18 cellular contexts compared by ENCODE assay signal in genomic region chr4:165324203-165324917, GRCh38. TPM values are rescaled to one million over a fixed set of nuclear protein-coding genes. Genes with fewer than 3 reads are reported as not detected.
A peak's percentile ranks its signal among the peaks of the same experiment; 100 is the strongest.
DNase-seq lines count a peak whose midpoint lies in the region; ATAC-seq and TF ChIP-seq lines count a peak whose summit lies in the region.
"Had no signal": no experiment of that assay in that cellular context is flagged by ENCODE, and none has a peak within 500 bp of the region (broad histone marks: within the 10 kb centered on the region; RNA-seq: fewer than 3 reads in every experiment).

No MANE protein-coding gene starts in this region.

- CTCF ChIA-PET in CD4-positive, alpha-beta T cell (lab: Charles Lee), result interaction anchor here (1.3 kb wide), 1 partner anchor 24 kb away, joined by 3 read pairs; no protein-coding TSS in a partner anchor

- DNase-seq in RWPE2 (ENCODE audit: low spot score), result no peak
- DNase-seq in foreskin keratinocyte, result no peak
- no peak for DNase-seq in CD4-positive, alpha-beta T cell
- DNase-seq in NCI-H774 (lab: John Stamatoyannopoulos, UW), result no peak
- DNase-seq in activated T-cell treated with anti-CD3 and anti-CD28 coated beads, Interleukin-2, amount 50 U/mL, for 4 hours, result no peak
- DNase-seq: AML-193, GDM1, MM.1S, NCI-H1092, NCI-H1436, NCI-H187 treated with DMSO at 0.1 percent for 48 hours, NCI-H2107, OCI-M1 had no signal

- H3F3A ChIP-seq in DOHH2 (ENCODE audit: control insufficient read depth, insufficient read depth), result peaks cover 3% of the 10 kb centered on the region; the same call in 1 of the 2 replicates

- H3K36me3 Mint-ChIP-seq in CD4-positive, alpha-beta T cell (ENCODE audit: low read depth), result peaks cover 11% of the 10 kb centered on the region
- peaks cover 3% of the 10 kb centered on the region for H3K36me3 Mint-ChIP-seq in activated T-cell treated with anti-CD3 and anti-CD28 coated beads, Interleukin-2, amount 50 U/mL, for 4 hours (ENCODE audit: insufficient read depth)

- no peaks in the 10 kb centered on the region for H3K27me3 Mint-ChIP-seq in CD4-positive, alpha-beta T cell
- no peaks in the 10 kb centered on the region for H3K27me3 Mint-ChIP-seq in activated T-cell treated with anti-CD3 and anti-CD28 coated beads, Interleukin-2, amount 50 U/mL, for 4 hours (ENCODE audit: low read depth)

- POLR2A ChIA-PET in CD4-positive, alpha-beta T cell (lab: Charles Lee), result interaction anchor here (1.1 kb wide), 1 partner anchor 20 kb away, joined by 3 read pairs; no protein-coding TSS in a partner anchor

- no peak overlapping the region for H3K9ac ChIP-seq in parathyroid adenoma

- TF ChIP-seq CTCF in DOHH2 (IDR thresholded peaks at IDR 0.05; ENCODE audit: low read depth, low read length, poor library complexity, severe bottlenecking) (peak; percentile 9), RWPE2 (IDR thresholded peaks at IDR 0.05; ENCODE audit: poor library complexity, severe bottlenecking) (no peak), foreskin keratinocyte (conservative IDR thresholded peaks at IDR 0.05) (no peak), parathyroid adenoma (IDR thresholded peaks at IDR 0.05) (no peak)
- no peak for TF ChIP-seq CTCF in CD4-positive, alpha-beta T cell (IDR thresholded peaks at IDR 0.05)

- H3K79me2 ChIP-seq in DOHH2 (ENCODE audit: control insufficient read depth, low read length) (peaks cover 25% of the 10 kb centered on the region), parathyroid adenoma (peaks cover 3% of the 10 kb centered on the region)

- no peaks in the 10 kb centered on the region for H3K4me1 Mint-ChIP-seq in CD4-positive, alpha-beta T cell (ENCODE audit: low read depth)
- H3K4me1 Mint-ChIP-seq in activated T-cell treated with anti-CD3 and anti-CD28 coated beads, Interleukin-2, amount 50 U/mL, for 4 hours (ENCODE audit: low read depth), result peaks cover 18% of the 10 kb centered on the region

- peaks cover 7% of the 10 kb centered on the region for H4K20me1 ChIP-seq in DOHH2 (ENCODE audit: control insufficient read depth, insufficient read depth, low read depth, low read length)

- H3K4me2 ChIP-seq in DOHH2 (ENCODE audit: low read length) (no peak overlapping the region), parathyroid adenoma (ENCODE audit: low read length) (peak overlapping the region; percentile 16)

- H3K4me3 Mint-ChIP-seq in CD4-positive, alpha-beta T cell, result no peak overlapping the region
- no peak overlapping the region for H3K4me3 Mint-ChIP-seq in activated T-cell treated with anti-CD3 and anti-CD28 coated beads, Interleukin-2, amount 50 U/mL, for 4 hours

- no peak overlapping the region for H3K27ac ChIP-seq in DOHH2 (ENCODE audit: low read depth, low read length)
- peak overlapping the region; percentile 95 for H3K27ac ChIP-seq in RWPE2 (ENCODE audit: poor library complexity, severe bottlenecking)
- peak overlapping the region; percentile 100 for H3K27ac ChIP-seq in foreskin keratinocyte
- peak overlapping the region; percentile 97 for H3K27ac ChIP-seq in parathyroid adenoma
- H3K27ac ChIP-seq in CD4-positive, alpha-beta T cell (ENCODE audit: low read depth, low read length), result no peak overlapping the region
- H3K27ac ChIP-seq: C4-2B had no signal

- H3K36me3 ChIP-seq in DOHH2 (ENCODE audit: control insufficient read depth, low read length) (peaks cover 30% of the 10 kb centered on the region), RWPE2 (ENCODE audit: low read depth) (peaks cover 24% of the 10 kb centered on the region), parathyroid adenoma (ENCODE audit: control insufficient read depth, insufficient read depth, low read length) (no peaks in the 10 kb centered on the region)

- H3K9me3 ChIP-seq in DOHH2 (ENCODE audit: control insufficient read depth, insufficient read depth, low read length), result peaks cover 8% of the 10 kb centered on the region; the same call in 1 of the 2 replicates
- H3K9me3 ChIP-seq in RWPE2 (ENCODE audit: severe bottlenecking), result no peaks in the 10 kb centered on the region
- H3K9me3 ChIP-seq in parathyroid adenoma (ENCODE audit: control insufficient read depth, low read length), result no peaks in the 10 kb centered on the region
- no peaks in the 10 kb centered on the region for H3K9me3 ChIP-seq in CD4-positive, alpha-beta T cell (ENCODE audit: control insufficient read depth, low read length)

- H3K4me1 ChIP-seq in DOHH2 (ENCODE audit: control insufficient read depth, low read length), result peaks cover 28% of the 10 kb centered on the region
- H3K4me1 ChIP-seq in RWPE2 (ENCODE audit: insufficient read depth, poor library complexity, severe bottlenecking), result peaks cover 14% of the 10 kb centered on the region
- peaks cover 15% of the 10 kb centered on the region for H3K4me1 ChIP-seq in foreskin keratinocyte
- peaks cover 19% of the 10 kb centered on the region for H3K4me1 ChIP-seq in parathyroid adenoma

- H3K27me3 ChIP-seq in DOHH2 (ENCODE audit: control insufficient read depth, low read length), result no peaks in the 10 kb centered on the region
- no peaks in the 10 kb centered on the region for H3K27me3 ChIP-seq in RWPE2 (ENCODE audit: insufficient read depth, poor library complexity, severe bottlenecking)
- H3K27me3 ChIP-seq in foreskin keratinocyte, result no peaks in the 10 kb centered on the region
- H3K27me3 ChIP-seq in parathyroid adenoma (ENCODE audit: control insufficient read depth, insufficient read depth, low read length), result no peaks in the 10 kb centered on the region
- no peaks in the 10 kb centered on the region for H3K27me3 ChIP-seq in CD4-positive, alpha-beta T cell (ENCODE audit: control insufficient read depth, insufficient read depth, low read length)

- H3K27ac Mint-ChIP-seq in CD4-positive, alpha-beta T cell, result no peak overlapping the region

- intact Hi-C loops in CD4-positive, alpha-beta T cell (cut with DNase I, micrococcal nuclease), result loop anchor here in 1 of 2 experiments (2.0 to 10.0 kb wide), 3 partner anchors 62 to 1830 kb away; partner anchors contain the start of gene TMA16

- H3K9me3 Mint-ChIP-seq in CD4-positive, alpha-beta T cell, result no peaks in the 10 kb centered on the region
- no peaks in the 10 kb centered on the region for H3K9me3 Mint-ChIP-seq in activated T-cell treated with anti-CD3 and anti-CD28 coated beads, Interleukin-2, amount 50 U/mL, for 4 hours

- H3K4me3 ChIP-seq in DOHH2 (ENCODE audit: low read length) (no peak overlapping the region), RWPE2 (ENCODE audit: severe bottlenecking) (no peak overlapping the region), parathyroid adenoma (ENCODE audit: low read depth, low read length) (no peak overlapping the region)

- ATAC-seq in RWPE2 (ENCODE audit: low read depth) (no peak), foreskin keratinocyte (no peak), GM18868 (IDR thresholded peaks at IDR 0.05; ENCODE audit: unreplicated experiment) (no peak)
- ATAC-seq in CD4-positive, alpha-beta T cell (ENCODE audit: poor library complexity), result no peak
- no peak for ATAC-seq in activated T-cell treated with anti-CD3 and anti-CD28 coated beads, Interleukin-2, amount 50 U/mL, for 4 hours
- ATAC-seq: Right ventricle myocardium inferior had no signal

- H2AFZ ChIP-seq in parathyroid adenoma, result peak overlapping the region; percentile 50

- no peaks in the 10 kb centered on the region for H3K9me2 ChIP-seq in DOHH2 (replicated peaks; ENCODE audit: control insufficient read depth, low read length)

RNA-seq across cellular contexts. Expression of gene MSMO1, which starts 3.1 kb away (rescaled TPM):
- 421 and 453 TPM in 2 replicates for total RNA-seq in foreskin keratinocyte
- polyA plus RNA-seq in foreskin keratinocyte, result 264 and 345 TPM in 2 replicates
- total RNA-seq in CD4-positive, alpha-beta T cell, result 10 to 100 TPM; 13.3 to 15.1 TPM
- total RNA-seq in activated T-cell treated with anti-CD3 and anti-CD28 coated beads, Interleukin-2, amount 50 U/mL, for 4 hours, result 10 to 100 TPM; 17.7 to 26.3 (median 24.0) TPM

RNA-seq across cellular contexts. Expression of gene CPE, which starts 54.4 kb away (rescaled TPM):
- 0.75 and 0.95 TPM in 2 replicates for total RNA-seq in foreskin keratinocyte
- polyA plus RNA-seq in foreskin keratinocyte, result 0.53 and 0.74 TPM in 2 replicates
- not detected for total RNA-seq in CD4-positive, alpha-beta T cell
- total RNA-seq in activated T-cell treated with anti-CD3 and anti-CD28 coated beads, Interleukin-2, amount 50 U/mL, for 4 hours, result under 1 TPM in 1 of 3 donors, not detected in 2; 0.40 TPM

Comparison
In these comparisons a context has a peak if more than half of its experiments do, and no peak if none do; other contexts are left out.
1. H3K27ac ChIP-seq: peak in RWPE2 (single experiment), foreskin keratinocyte (single experiment) and parathyroid adenoma (single experiment); none in DOHH2 (single experiment) and CD4-positive, alpha-beta T cell (single experiment).
2. RNA of gene MSMO1, which starts 3.1 kb away (total RNA-seq): 421 to 453 TPM in foreskin keratinocyte; 17.7 to 26.3 TPM in activated T-cell treated with anti-CD3 and anti-CD28 coated beads, Interleukin-2, amount 50 U/mL, for 4 hours and 13.3 to 15.1 TPM in CD4-positive, alpha-beta T cell; every median in the first group is over 10 times any median in the second.